In genomic region chr2:168233726-168234406, GRCh38 we compare ENCODE assay signal across 19 cellular contexts. TPM values are rescaled to one million over a fixed set of nuclear protein-coding genes. Genes with fewer than 3 reads are reported as not detected.
DNase-seq lines count a peak whose midpoint lies in the region; ATAC-seq, FAIRE-seq and TF ChIP-seq lines count a peak whose summit lies in the region.
"Had no signal": no experiment of that assay in that cellular context is flagged by ENCODE, and none has a peak within 500 bp of the region (broad histone marks: within the 10 kb centered on the region; RNA-seq: fewer than 3 reads in every experiment).

No MANE protein-coding gene starts in this region.

- H3K4me3 ChIP-seq in esophagus muscularis mucosa (no peak overlapping the region), small intestine (ENCODE audit: low read depth in 1 of 2, low read length in 2 of 2) (no peak overlapping the region)
- H3K4me3 ChIP-seq: adrenal gland, GM12878, spleen had no signal

- no peak for TF ChIP-seq EP300 in esophagus muscularis mucosa (IDR thresholded peaks at IDR 0.05)

- H3K9me3 Mint-ChIP-seq in activated CD4-positive, alpha-beta T cell treated with anti-CD3 and anti-CD28 coated beads, Interleukin-2, amount 10 ng/mL, durations not matched to agents 24 days and 14 days: peaks cover 4% of the 10 kb centered on the region
- H3K9me3 Mint-ChIP-seq in activated CD4-positive, alpha-beta memory T cell treated with anti-CD3 and anti-CD28 coated beads for 36 hours: peaks cover 4% of the 10 kb centered on the region

- H3K4me1 ChIP-seq in esophagus muscularis mucosa (peaks cover 0 to 56% (median 41%) of the 10 kb centered on the region in 4 donors), small intestine (ENCODE audit: control insufficient read depth in 2 of 2, insufficient read depth in 1 of 2, low read depth in 1 of 2, low read length in 1 of 2) (no peaks in the 10 kb centered on the region)
- H3K4me1 ChIP-seq: adrenal gland had no signal

- peak overlapping the region; percentile 59 to 76 (median 72) for H3K27ac ChIP-seq in esophagus muscularis mucosa (replicated peaks in 1 of 4)
- no peak overlapping the region for H3K27ac ChIP-seq in small intestine (ENCODE audit: low read depth in 1 of 2, low read length in 1 of 2)
- H3K27ac ChIP-seq: adrenal gland, HL-60, KMS-11, spleen had no signal

- H3K36me3 Mint-ChIP-seq in activated CD4-positive, alpha-beta T cell treated with anti-CD3 and anti-CD28 coated beads, Interleukin-2, amount 10 ng/mL, durations not matched to agents 24 days and 14 days (ENCODE audit: low read depth): peaks cover 46% of the 10 kb centered on the region
- H3K36me3 Mint-ChIP-seq in activated CD4-positive, alpha-beta memory T cell treated with anti-CD3 and anti-CD28 coated beads for 36 hours: peaks cover 28% of the 10 kb centered on the region

- intact Hi-C loops in activated CD4-positive, alpha-beta T cell treated with anti-CD3 and anti-CD28 coated beads, Interleukin-2, amount 10 ng/mL, durations not matched to agents 24 days and 14 days (cut with micrococcal nuclease): loop anchor here (1.0 kb wide), 3 partner anchors 9 to 39 kb away; no protein-coding TSS in a partner anchor
- intact Hi-C loops in activated CD4-positive, alpha-beta memory T cell treated with anti-CD3 and anti-CD28 coated beads for 36 hours (cut with micrococcal nuclease): loop anchor here (1.0 to 2.0 kb wide), 4 partner anchors 10 to 39 kb away; no protein-coding TSS in a partner anchor
- intact Hi-C loops in esophagus muscularis mucosa (cut with DNase I): no loop called here

- TF ChIP-seq POLR2A in esophagus muscularis mucosa (IDR thresholded peaks at IDR 0.05; ENCODE audit: low read depth): no peak

- CTCF ChIA-PET in activated CD4-positive, alpha-beta memory T cell treated with anti-CD3 and anti-CD28 coated beads for 36 hours (lab: Charles Lee): no interaction called here

- H3K9me3 ChIP-seq in esophagus muscularis mucosa (peaks cover 0 to 6% (median 2%) of the 10 kb centered on the region in 4 donors), small intestine (ENCODE audit: control insufficient read depth, low read depth) (no peaks in the 10 kb centered on the region)
- H3K9me3 ChIP-seq: adrenal gland had no signal

- no peak for ATAC-seq in GM18520 (IDR thresholded peaks at IDR 0.05; ENCODE audit: unreplicated experiment)
- no peak for ATAC-seq in HG03520 (IDR thresholded peaks at IDR 0.05; ENCODE audit: unreplicated experiment)
- ATAC-seq: GM12878 had no signal

- peak; percentile 10 for FAIRE-seq in small intestine (lab: Jason Lieb, UNC)
- FAIRE-seq: A204.1, GM12878, keratinocyte had no signal

- DNase-seq in activated CD4-positive, alpha-beta T cell treated with anti-CD3 and anti-CD28 coated beads, Interleukin-2, amount 10 ng/mL, durations not matched to agents 24 days and 14 days: no peak
- DNase-seq in activated CD4-positive, alpha-beta T cell treated with anti-CD3 and anti-CD28 coated beads for 4 hours: no peak
- DNase-seq in activated CD4-positive, alpha-beta memory T cell treated with anti-CD3 and anti-CD28 coated beads for 36 hours: no peak
- no peak for DNase-seq in esophagus muscularis mucosa (ENCODE audit: extremely low spot score)
- no peak for DNase-seq in small intestine
- no peak for DNase-seq in NCI-H187 (lab: John Stamatoyannopoulos, UW)
- DNase-seq: activated CD8-positive, alpha-beta memory T cell treated with anti-CD3 and anti-CD28 coated beads for 24 hours; adrenal gland; head of caudate nucleus; NCI-H1436; NCI-H446; spleen had no signal

- H3K27ac Mint-ChIP-seq in activated CD4-positive, alpha-beta T cell treated with anti-CD3 and anti-CD28 coated beads, Interleukin-2, amount 10 ng/mL, durations not matched to agents 24 days and 14 days: peak overlapping the region; percentile 60
- H3K27ac Mint-ChIP-seq in activated CD4-positive, alpha-beta memory T cell treated with anti-CD3 and anti-CD28 coated beads for 36 hours: peak overlapping the region; percentile 90

- no peaks in the 10 kb centered on the region for H3K27me3 Mint-ChIP-seq in activated CD4-positive, alpha-beta T cell treated with anti-CD3 and anti-CD28 coated beads, Interleukin-2, amount 10 ng/mL, durations not matched to agents 24 days and 14 days
- no peaks in the 10 kb centered on the region for H3K27me3 Mint-ChIP-seq in activated CD4-positive, alpha-beta memory T cell treated with anti-CD3 and anti-CD28 coated beads for 36 hours

- H3K4me1 Mint-ChIP-seq in activated CD4-positive, alpha-beta T cell treated with anti-CD3 and anti-CD28 coated beads, Interleukin-2, amount 10 ng/mL, durations not matched to agents 24 days and 14 days: peaks cover 21% of the 10 kb centered on the region
- peaks cover 57% of the 10 kb centered on the region for H3K4me1 Mint-ChIP-seq in activated CD4-positive, alpha-beta memory T cell treated with anti-CD3 and anti-CD28 coated beads for 36 hours (ENCODE audit: low read depth)

- H3K36me3 ChIP-seq in esophagus muscularis mucosa (peaks cover 0 to 4% (median 0%) of the 10 kb centered on the region in 4 donors), small intestine (ENCODE audit: control insufficient read depth in 2 of 2, insufficient read depth in 2 of 2, low read length in 2 of 2) (peaks cover 2% of the 10 kb centered on the region in 2 donors)
- H3K36me3 ChIP-seq: adrenal gland had no signal

- WGBS in esophagus muscularis mucosa: 67% methylated on average over 5 of the region's 5 CpGs
- 82 to 92% (median 86%) methylated on average over 5 of the region's 5 CpGs for WGBS in small intestine, 3 donors

- H3K27me3 ChIP-seq in esophagus muscularis mucosa (no peaks in the 10 kb centered on the region), small intestine (ENCODE audit: control insufficient read depth in 2 of 2, insufficient read depth in 2 of 2, low read length in 2 of 2) (no peaks in the 10 kb centered on the region)
- H3K27me3 ChIP-seq: adrenal gland, spleen had no signal

- no peak for TF ChIP-seq CTCF in esophagus muscularis mucosa (IDR thresholded peaks at IDR 0.05)

- peak overlapping the region; percentile 18 for H3K4me3 Mint-ChIP-seq in activated CD4-positive, alpha-beta T cell treated with anti-CD3 and anti-CD28 coated beads, Interleukin-2, amount 10 ng/mL, durations not matched to agents 24 days and 14 days
- H3K4me3 Mint-ChIP-seq in activated CD4-positive, alpha-beta memory T cell treated with anti-CD3 and anti-CD28 coated beads for 36 hours: peak overlapping the region; percentile 23

- POLR2A ChIA-PET in activated CD4-positive, alpha-beta memory T cell treated with anti-CD3 and anti-CD28 coated beads for 36 hours (lab: Charles Lee): interaction anchor here (0.7 to 2.8 kb wide), 2 partner anchors 22 to 39 kb away, joined by 4 to 13 read pairs; no protein-coding TSS in a partner anchor

RNA-seq across cellular contexts. Expression of gene STK39, which starts 13.5 kb away (rescaled TPM):
- total RNA-seq in activated CD4-positive, alpha-beta T cell treated with anti-CD3 and anti-CD28 coated beads, Interleukin-2, amount 10 ng/mL, durations not matched to agents 24 days and 14 days: 40.3 and 40.9 TPM in 2 replicates
- 10 to 100 TPM; 53.8 to 55.4 TPM for total RNA-seq in activated CD4-positive, alpha-beta memory T cell treated with anti-CD3 and anti-CD28 coated beads for 36 hours
- total RNA-seq in esophagus muscularis mucosa: 10 to 100 TPM; 32.5 to 49.1 (median 41.5) TPM
- 10 to 100 TPM; 41.0 to 68.7 (median 41.6) TPM for polyA plus RNA-seq in small intestine

Comparison
In these comparisons a context has a peak if more than half of its experiments do, and no peak if none do; other contexts are left out.
1. H3K27ac ChIP-seq: peak in esophagus muscularis mucosa (4 of 4); none in small intestine (0 of 2).